ENCODE assay signal across 12 cellular contexts in genomic region chr9:14687042-14687719, GRCh38. TPM values are rescaled to one million over a fixed set of nuclear protein-coding genes. Genes with fewer than 3 reads are reported as not detected.
DNase-seq lines count a peak whose midpoint lies in the region; ATAC-seq, FAIRE-seq and TF ChIP-seq lines count a peak whose summit lies in the region.
"Had no signal": no experiment of that assay in that cellular context is flagged by ENCODE, and none has a peak within 500 bp of the region (broad histone marks: within the 10 kb centered on the region; RNA-seq: fewer than 3 reads in every experiment).

No MANE protein-coding gene starts in this region.

- no peak for TF ChIP-seq POLR2A in upper lobe of left lung (IDR thresholded peaks at IDR 0.05)

- no peak for FAIRE-seq in RCC 7860 (lab: Jason Lieb, UNC)

- H3K27me3 ChIP-seq in psoas muscle (ENCODE audit: insufficient read depth in 3 of 3, low read length in 2 of 3) (no peaks in the 10 kb centered on the region), upper lobe of left lung (no peaks in the 10 kb centered on the region)

- 42 to 71% (median 48%) methylated on average over 12 of the region's 12 CpGs for WGBS in psoas muscle, 3 donors
- WGBS in upper lobe of left lung, 2 donors = 93% methylated on average over 12 of the region's 12 CpGs

- TF ChIP-seq EP300 in upper lobe of left lung (IDR thresholded peaks at IDR 0.05) = no peak

- H3K36me3 ChIP-seq in psoas muscle (ENCODE audit: insufficient read depth in 1 of 2, low read depth in 1 of 2) (peaks cover 0 to 25% of the 10 kb centered on the region in 2 donors), upper lobe of left lung (peaks cover 0 to 25% (median 8%) of the 10 kb centered on the region in 4 donors)

- H3K4me1 ChIP-seq in psoas muscle (peaks cover 18% of the 10 kb centered on the region), upper lobe of left lung (peaks cover 5 to 17% (median 15%) of the 10 kb centered on the region in 4 donors)

- intact Hi-C loops in psoas muscle (cut with DNase I) (no loop called here), cardiac septum (cut with DNase I) (no loop called here)

- H3K4me3 ChIP-seq in epithelial cell of esophagus (ENCODE audit: low read length) = no peak overlapping the region
- no peak overlapping the region for H3K4me3 ChIP-seq in psoas muscle
- H3K4me3 ChIP-seq in upper lobe of left lung = no peak overlapping the region

- ATAC-seq in psoas muscle = peak in 3 of 4 donors; percentile 50 to 76 (median 61)
- no peak for ATAC-seq in upper lobe of left lung (ENCODE audit: low FRiP score in 2 of 2)
- ATAC-seq: left lobe of liver had no signal

- TF ChIP-seq CTCF in epithelial cell of esophagus (IDR thresholded peaks at IDR 0.05; ENCODE audit: insufficient read depth, low read depth, low read length, missing control alignments) = no peak
- no peak for TF ChIP-seq CTCF in psoas muscle (IDR thresholded peaks at IDR 0.05)
- no peak for TF ChIP-seq CTCF in upper lobe of left lung (IDR thresholded peaks at IDR 0.05)

- DNase-seq in Daoy (ENCODE audit: low read depth) (peak; percentile 26), RCC 7860 (ENCODE audit: low spot score) (peak; percentile 26), epithelial cell of esophagus (ENCODE audit: low read depth) (peak; percentile 55), psoas muscle (no peak), cardiac septum (ENCODE audit: low spot score) (no peak), NCI-H2081 treated with DMSO at 0.1 percent for 48 hours (lab: John Stamatoyannopoulos, UW) (no peak), upper lobe of left lung (no peak)
- DNase-seq in activated naive CD4-positive, alpha-beta T cell (lab: John Stamatoyannopoulos, UW) = no peak
- DNase-seq: NCI-H187 had no signal

- H3K9me3 ChIP-seq in psoas muscle (no peaks in the 10 kb centered on the region), upper lobe of left lung (no peaks in the 10 kb centered on the region)

- H3K27ac ChIP-seq in psoas muscle = peak overlapping the region; percentile 32
- H3K27ac ChIP-seq in upper lobe of left lung = no peak overlapping the region

RNA-seq across cellular contexts. Expression of gene ZDHHC21, which starts 6.1 kb away (rescaled TPM):
- 3.4 and 4.9 TPM in 2 replicates for total RNA-seq in Daoy (2014; rRNA removed; shearing (Covaris generic))
- total RNA-seq in psoas muscle (1 to 10 TPM; 4.7 to 9.9 (median 6.7) TPM), cardiac septum (8.6 TPM), upper lobe of left lung (10 to 100 TPM in 5 of 6 donors, 1 to 10 TPM in 1; 6.5 to 46.5 (median 21.1) TPM)
- 1 to 10 TPM; 2.2 to 7.3 (median 3.0) TPM for polyA plus RNA-seq in psoas muscle

RNA-seq across cellular contexts. Expression of gene CER1, which starts 35.4 kb away (rescaled TPM):
- total RNA-seq in Daoy (2014; rRNA removed; shearing (Covaris generic)) = not detected in 2 replicates
- total RNA-seq in psoas muscle (not detected), cardiac septum (not detected), upper lobe of left lung (not detected)
- not detected for polyA plus RNA-seq in psoas muscle
- total RNA-seq: activated T-helper 1 cell treated with anti-CD3 and anti-CD28 coated beads, Interleukin-12 subunit alpha, Interleukin-12 subunit beta, Interleukin-2, Interleukin-4 antibody, amounts not matched to agents 30 ng/mL and 10 ng/mL and 1 ng/mL, durations not matched to agents 14 hours and 24 hours and 36 hours; glomerular endothelial cell; left lobe of liver had no signal

Comparison
In these comparisons a context has a peak if more than half of its experiments do, and no peak if none do; other contexts are left out.
1. DNase-seq: peak in Daoy (single experiment), RCC 7860 (single experiment) and epithelial cell of esophagus (single experiment); none in psoas muscle (0 of 2), cardiac septum (single experiment), NCI-H2081 treated with DMSO at 0.1 percent for 48 hours (single experiment), upper lobe of left lung (0 of 2) and activated naive CD4-positive, alpha-beta T cell (0 of 4).
2. ATAC-seq: peak in psoas muscle (3 of 4); none in upper lobe of left lung (0 of 2).